Comparison of ENCODE assay signal across 23 cellular contexts in genomic region chr7:46006723-46007122, GRCh38.
DNase-seq lines count a peak whose midpoint lies in the region; ATAC-seq, FAIRE-seq and TF ChIP-seq lines count a peak whose summit lies in the region.
"Had no signal": no experiment of that assay in that cellular context is flagged by ENCODE, and none has a peak within 500 bp of the region (broad histone marks: within the 10 kb centered on the region; RNA-seq: fewer than 3 reads in every experiment).

No MANE protein-coding gene starts in this region.

- H3K9me1 ChIP-seq in K562 (ENCODE audit: control insufficient read depth, insufficient read depth, low read length) = no peaks in the 10 kb centered on the region

- dilution Hi-C loops in mammary epithelial cell (cut with HindIII; ENCODE audit: low sequenced_read_pairs) = loop anchor here (10.0 kb wide), 1 partner anchor 82 kb away; the partner anchor contains the start of gene IGFBP3

- WGBS in mammary epithelial cell (ENCODE audit: low coverage, missing lambda C conversion rate) = 100% methylated on average over 1 of the region's 1 CpG
- 0% methylated on average over 1 of the region's 1 CpG for WGBS in K562 (ENCODE audit: insufficient coverage, low coverage, missing lambda C conversion rate)

- no peak overlapping the region for H3K9ac ChIP-seq in mammary epithelial cell (ENCODE audit: insufficient read depth, low read length)
- H3K9ac ChIP-seq in K562 (ENCODE audit: insufficient read depth in 1 of 2, low read depth in 2 of 2, low read length in 2 of 2) = no peak overlapping the region

- in situ Hi-C loops in mammary epithelial cell (cut with MboI; ENCODE audit: low sequenced_read_pairs in 2 of 2) = no loop called here
- in situ Hi-C loops in K562 (cut with MboI) = no loop called here

- DNase-seq in mammary epithelial cell (no peak), breast epithelium (ENCODE audit: low spot score in 2 of 2) (no peak), M059J (ENCODE audit: low read depth) (peak; percentile 34), K562 (ENCODE audit: extremely low read depth in 1 of 4, low spot score in 3 of 4) (no peak), uterus (no peak), MG63 (no peak), erythroblast (lab: John Stamatoyannopoulos, UW) (no peak)
- DNase-seq: AML-193; Caco-2; CD4-positive, alpha-beta T cell; DMS79 treated with DMSO at 0.1 percent for 48 hours; EL; GOT3; H7; HFFc6 had no signal

- TF ChIP-seq EP300 in K562 (IDR thresholded peaks at IDR 0.05; ENCODE audit: low read length) = no peak

- H2AFZ ChIP-seq in mammary epithelial cell (ENCODE audit: low read depth, low read length) (peak overlapping the region; percentile 8), K562 (ENCODE audit: low read depth, low read length) (no peak overlapping the region)

- H3K4me3 ChIP-seq in mammary epithelial cell (replicated peaks in 1 of 3; ENCODE audit: insufficient read depth in 1 of 3, low read depth in 2 of 3, low read length in 3 of 3) (no peak overlapping the region), breast epithelium (no peak overlapping the region), K562 (no peak overlapping the region), uterus (no peak overlapping the region), MG63 (no peak overlapping the region)
- H3K4me3 ChIP-seq: A549, GM12878 had no signal

- FAIRE-seq in K562 (lab: Jason Lieb, UNC) = no peak
- FAIRE-seq: A549, GM12878, GM19239 had no signal

- H3K4me1 ChIP-seq in mammary epithelial cell (ENCODE audit: insufficient read depth, low read length) (peaks cover 43% of the 10 kb centered on the region), breast epithelium (no peaks in the 10 kb centered on the region), K562 (replicated peaks in 1 of 2; ENCODE audit: control insufficient read depth in 2 of 2, insufficient read depth in 2 of 2, low read length in 2 of 2) (no peaks in the 10 kb centered on the region), uterus (no peaks in the 10 kb centered on the region)
- H3K4me1 ChIP-seq: Caco-2 had no signal

- H3K27ac ChIP-seq in mammary epithelial cell (ENCODE audit: insufficient read depth, low read depth, low read length) (peak overlapping the region; percentile 43), breast epithelium (no peak overlapping the region), K562 (ENCODE audit: extremely low read depth, low read depth, low read length) (no peak overlapping the region), uterus (peak overlapping the region; percentile 49 to 68)
- H3K27ac ChIP-seq: 22Rv1, A549, C4-2B, HL-60 had no signal

- no peaks in the 10 kb centered on the region for H4K20me1 ChIP-seq in mammary epithelial cell (ENCODE audit: insufficient read depth, low read length)
- no peaks in the 10 kb centered on the region for H4K20me1 ChIP-seq in K562 (replicated peaks; ENCODE audit: control insufficient read depth, insufficient read depth, low read length)

- H3K79me2 ChIP-seq in mammary epithelial cell (ENCODE audit: insufficient read depth, low read length) (no peaks in the 10 kb centered on the region), K562 (ENCODE audit: control insufficient read depth, insufficient read depth, low read length) (no peaks in the 10 kb centered on the region)

- intact Hi-C loops in mammary epithelial cell (cut with micrococcal nuclease) (loop anchor here (5.0 kb wide), 1 partner anchor 286 kb away; no protein-coding TSS in a partner anchor), breast epithelium (cut with DNase I; ENCODE audit: low total_unique reads) (no loop called here), K562 (cut with micrococcal nuclease) (no loop called here), uterus (cut with DNase I; ENCODE audit: low total_unique reads) (no loop called here)

- TF ChIP-seq POLR2A in breast epithelium (IDR thresholded peaks at IDR 0.05) (no peak), K562 (conservative IDR thresholded peaks at IDR 0.05) (no peak), uterus (IDR thresholded peaks at IDR 0.05) (no peak), erythroblast (IDR thresholded peaks at IDR 0.05; ENCODE audit: low read length) (no peak)

- BruUV-seq in mammary epithelial cell (replicated peaks; lab: Mats Ljungman, UMichigan) (no TSS peak), K562 (replicated peaks; lab: Mats Ljungman, UMichigan) (no TSS peak)

- H3K9me3 ChIP-seq in mammary epithelial cell (replicated peaks; ENCODE audit: insufficient read depth, low read length) (peaks cover 5% of the 10 kb centered on the region), breast epithelium (peaks cover 0 to 4% of the 10 kb centered on the region in 2 donors), K562 (replicated peaks; ENCODE audit: control insufficient read depth, insufficient read depth, low read depth, low read length) (no peaks in the 10 kb centered on the region), uterus (peaks cover 0 to 6% of the 10 kb centered on the region in 2 donors), MG63 (no peaks in the 10 kb centered on the region)
- H3K9me3 ChIP-seq: A549, Caco-2 had no signal

- no peak for TF ChIP-seq RAD21 in K562 (CRISPR knock-in tag; conservative IDR thresholded peaks at IDR 0.05 in 1 of 2, IDR thresholded peaks at IDR 0.05 in 1 of 2)

- H3K36me3 ChIP-seq in mammary epithelial cell (ENCODE audit: insufficient read depth, low read length) = no peaks in the 10 kb centered on the region
- no peaks in the 10 kb centered on the region for H3K36me3 ChIP-seq in breast epithelium
- H3K36me3 ChIP-seq in K562 (ENCODE audit: control insufficient read depth, insufficient read depth, low read length) = no peaks in the 10 kb centered on the region
- H3K36me3 ChIP-seq in uterus = no peaks in the 10 kb centered on the region
- H3K36me3 ChIP-seq in MG63 = no peaks in the 10 kb centered on the region

- ATAC-seq in K562 = no peak
- ATAC-seq in GM18870 (IDR thresholded peaks at IDR 0.05; ENCODE audit: unreplicated experiment) = no peak
- ATAC-seq: A549, HCT116 had no signal

- POLR2A ChIA-PET in K562 (lab: Yijun Ruan, JAX) = no interaction called here

- no peak overlapping the region for H3K4me2 ChIP-seq in mammary epithelial cell (ENCODE audit: insufficient read depth, low read depth, low read length)
- no peak overlapping the region for H3K4me2 ChIP-seq in K562 (ENCODE audit: insufficient read depth, low read length)
- H3K4me2 ChIP-seq: A549 had no signal

- H3K27me3 ChIP-seq in mammary epithelial cell (ENCODE audit: insufficient read depth, low read length) (no peaks in the 10 kb centered on the region), breast epithelium (no peaks in the 10 kb centered on the region), K562 (ENCODE audit: control insufficient read depth in 2 of 2, insufficient read depth in 2 of 2, low read length in 2 of 2) (no peaks in the 10 kb centered on the region), uterus (no peaks in the 10 kb centered on the region), MG63 (no peaks in the 10 kb centered on the region)

- TF ChIP-seq CTCF in mammary epithelial cell (conservative IDR thresholded peaks at IDR 0.05 in 1 of 2, IDR thresholded peaks at IDR 0.05 in 1 of 2; ENCODE audit: extremely low read depth in 1 of 2, insufficient read depth in 1 of 2, low read depth in 1 of 2, low read length in 2 of 2) (no peak), breast epithelium (IDR thresholded peaks at IDR 0.05) (no peak), K562 (IDR thresholded peaks at IDR 0.05 in 2 of 3, conservative IDR thresholded peaks at IDR 0.05 in 1 of 3; ENCODE audit: insufficient read depth in 2 of 3, low read depth in 1 of 3, low read length in 3 of 3) (no peak), uterus (IDR thresholded peaks at IDR 0.05) (no peak)

- CTCF ChIA-PET in mammary epithelial cell (lab: Charles Lee; ENCODE audit: low non-redundant PET) = no interaction called here
- CTCF ChIA-PET in K562 (lab: Yijun Ruan, JAX; ENCODE audit: low intra/inter-chr PET ratio) = no interaction called here

TF ChIP-seq in K562, 482 proteins besides CTCF, POLR2A, EP300 and RAD21:
- 0 out of 2 replicates have a peak, but pooled peaks have one; percentile 61 for TF ChIP-seq ZNF12 (CRISPR knock-in tag; IDR thresholded peaks at IDR 0.05)
- TF ChIP-seq, protein P1, sequence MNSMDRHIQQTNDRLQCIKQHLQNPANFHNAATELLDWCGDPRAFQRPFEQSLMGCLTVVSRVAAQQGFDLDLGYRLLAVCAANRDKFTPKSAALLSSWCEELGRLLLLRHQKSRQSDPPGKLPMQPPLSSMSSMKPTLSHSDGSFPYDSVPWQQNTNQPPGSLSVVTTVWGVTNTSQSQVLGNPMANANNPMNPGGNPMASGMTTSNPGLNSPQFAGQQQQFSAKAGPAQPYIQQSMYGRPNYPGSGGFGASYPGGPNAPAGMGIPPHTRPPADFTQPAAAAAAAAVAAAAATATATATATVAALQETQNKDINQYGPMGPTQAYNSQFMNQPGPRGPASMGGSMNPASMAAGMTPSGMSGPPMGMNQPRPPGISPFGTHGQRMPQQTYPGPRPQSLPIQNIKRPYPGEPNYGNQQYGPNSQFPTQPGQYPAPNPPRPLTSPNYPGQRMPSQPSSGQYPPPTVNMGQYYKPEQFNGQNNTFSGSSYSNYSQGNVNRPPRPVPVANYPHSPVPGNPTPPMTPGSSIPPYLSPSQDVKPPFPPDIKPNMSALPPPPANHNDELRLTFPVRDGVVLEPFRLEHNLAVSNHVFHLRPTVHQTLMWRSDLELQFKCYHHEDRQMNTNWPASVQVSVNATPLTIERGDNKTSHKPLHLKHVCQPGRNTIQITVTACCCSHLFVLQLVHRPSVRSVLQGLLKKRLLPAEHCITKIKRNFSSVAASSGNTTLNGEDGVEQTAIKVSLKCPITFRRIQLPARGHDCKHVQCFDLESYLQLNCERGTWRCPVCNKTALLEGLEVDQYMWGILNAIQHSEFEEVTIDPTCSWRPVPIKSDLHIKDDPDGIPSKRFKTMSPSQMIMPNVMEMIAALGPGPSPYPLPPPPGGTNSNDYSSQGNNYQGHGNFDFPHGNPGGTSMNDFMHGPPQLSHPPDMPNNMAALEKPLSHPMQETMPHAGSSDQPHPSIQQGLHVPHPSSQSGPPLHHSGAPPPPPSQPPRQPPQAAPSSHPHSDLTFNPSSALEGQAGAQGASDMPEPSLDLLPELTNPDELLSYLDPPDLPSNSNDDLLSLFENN (IDR thresholded peaks at IDR 0.05; ENCODE audit: low read depth in 2 of 2, low read length in 2 of 2) = no peak
TF ChIP-seq in K562: peak in this region for 1.

Comparison
In these comparisons a context has a peak if more than half of its experiments do, and no peak if none do; other contexts are left out.
1. H3K27ac ChIP-seq: peak in mammary epithelial cell (single experiment) and uterus (2 of 2); none in breast epithelium (0 of 2) and K562 (single experiment).